Comparison of ENCODE assay signal across 8 cellular contexts in the genomic region with DNA sequence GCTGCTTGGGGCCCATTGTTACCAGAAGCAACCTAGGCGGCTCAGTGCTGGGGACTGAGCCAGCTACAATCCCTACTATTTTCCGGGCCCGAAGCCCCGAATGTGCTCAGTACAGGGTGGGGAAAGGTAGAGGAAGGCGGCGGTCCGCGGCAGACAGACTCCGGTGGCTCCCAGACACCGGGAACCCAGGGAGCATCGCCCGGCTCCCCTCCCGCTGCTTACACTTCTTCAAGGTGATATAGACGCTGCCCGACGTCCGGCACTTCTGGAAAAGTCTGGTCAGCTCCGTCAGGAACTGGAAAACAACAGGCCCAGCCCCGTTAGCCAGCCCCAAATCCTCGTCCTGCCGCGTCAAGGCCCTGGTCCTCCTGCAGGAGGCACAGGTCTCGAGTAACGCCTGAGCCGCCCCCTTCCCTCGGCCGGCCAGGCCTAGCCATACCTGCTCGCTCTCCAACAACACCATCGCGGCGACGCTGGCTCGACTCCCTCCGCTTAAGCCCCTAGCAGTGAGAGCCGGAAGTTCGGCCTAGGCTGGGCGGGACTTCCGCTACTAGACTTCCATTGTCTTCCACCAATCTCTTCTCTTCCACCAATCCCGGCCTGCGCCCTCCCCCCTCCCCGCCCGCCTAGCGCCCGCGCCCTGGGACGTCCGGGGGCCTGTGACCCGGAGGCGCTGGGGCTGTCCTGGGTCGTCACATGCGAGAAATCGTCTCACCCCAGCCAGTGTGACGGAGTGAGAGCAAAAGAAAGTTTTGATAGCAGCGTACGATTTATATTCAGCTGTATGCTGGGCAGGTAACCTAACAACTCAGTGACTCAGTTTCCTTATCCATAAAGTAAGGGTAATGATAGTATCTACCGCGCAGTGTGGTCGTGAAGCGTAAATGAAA. TPM values are rescaled to one million over a fixed set of nuclear protein-coding genes. Genes with fewer than 3 reads are reported as not detected.
DNase-seq lines count a peak whose midpoint lies in the region; ATAC-seq and TF ChIP-seq lines count a peak whose summit lies in the region.

A gene with protein sequence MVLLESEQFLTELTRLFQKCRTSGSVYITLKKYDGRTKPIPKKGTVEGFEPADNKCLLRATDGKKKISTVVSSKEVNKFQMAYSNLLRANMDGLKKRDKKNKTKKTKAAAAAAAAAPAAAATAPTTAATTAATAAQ (minus strand): TSS at position 528 of the 890 bp plus-strand sequence. CDS start 65 bp downstream, at position 463.

- H3K36me3 ChIP-seq in PC-3 (ENCODE audit: low read depth, low read length) (peaks cover 31% of the 10 kb centered on the region), mucosa of descending colon (ENCODE audit: low read depth) (peaks cover 10% of the 10 kb centered on the region)

- H3K4me1 ChIP-seq in PC-3 (ENCODE audit: insufficient read depth, low read length) = peaks cover 8% of the 10 kb centered on the region
- peaks cover 12% of the 10 kb centered on the region for H3K4me1 ChIP-seq in mucosa of descending colon (ENCODE audit: low read depth)

- H3K4me2 ChIP-seq in PC-3 (ENCODE audit: low read length) = peak within 1 kb of the TSS; percentile 81

- no peak for TF ChIP-seq CTCF in PC-3 (conservative IDR thresholded peaks at IDR 0.05; ENCODE audit: low read depth, low read length)
- TF ChIP-seq CTCF in mucosa of descending colon (IDR thresholded peaks at IDR 0.05) = no peak

- BruUV-seq in PC-3 (replicated peaks; lab: Mats Ljungman, UMichigan) = TSS peak; percentile 54

- peak within 1 kb of the TSS; percentile 39 for H3K27ac ChIP-seq in PC-3 (ENCODE audit: low read length)
- H3K27ac ChIP-seq in epithelial cell of prostate = peak within 1 kb of the TSS; percentile 86

- peak within 1 kb of the TSS; percentile 92 for H2AFZ ChIP-seq in PC-3 (ENCODE audit: low read length)

- peak; percentile 44 for DNase-seq in DMS153 treated with DMSO at 0.1 percent for 48 hours (lab: John Stamatoyannopoulos, UW; ENCODE audit: unreplicated experiment)
- DNase-seq in Jurkat, Clone E6-1 (ENCODE audit: low read depth, low spot score) = peak; percentile 92
- peak; percentile 92 for DNase-seq in PC-3
- peak; percentile 92 for DNase-seq in activated T-cell treated with anti-CD3 and anti-CD28 coated beads for 48 hours (ENCODE audit: low read depth)
- peak; percentile 39 for DNase-seq in epithelial cell of prostate (ENCODE audit: low read depth, low spot score)
- DNase-seq in mucosa of descending colon = peak; percentile 95 to 97 (median 97)
- peak; percentile 78 to 87 for DNase-seq in stimulated activated CD8-positive, alpha-beta memory T cell treated with anti-CD3 and anti-CD28 coated beads, Interleukin-4, amount 100 ng/mL, for 1 hour (ENCODE audit: low read depth in 2 of 2, low spot score in 1 of 2)

- H3K9me3 ChIP-seq in PC-3 (ENCODE audit: low read length) (no peaks in the 10 kb centered on the region), mucosa of descending colon (no peaks in the 10 kb centered on the region)

- peak within 1 kb of the TSS; percentile 88 for H3K9ac ChIP-seq in PC-3 (ENCODE audit: low read length)

- peaks cover 34% of the 10 kb centered on the region for H3K79me2 ChIP-seq in PC-3 (ENCODE audit: low read length)

- ATAC-seq in GM21717 (IDR thresholded peaks at IDR 0.05; ENCODE audit: unreplicated experiment) (peak; percentile 92), PC-3 (peak; percentile 96), mucosa of descending colon (peak; percentile 98)

- H3K4me3 ChIP-seq in Jurkat, Clone E6-1 (ENCODE audit: low read length) = peak within 1 kb of the TSS; percentile 96
- H3K4me3 ChIP-seq in PC-3 (ENCODE audit: low read length) (peak within 1 kb of the TSS; percentile 85), mucosa of descending colon (peak within 1 kb of the TSS; percentile 69)

- H3K27me3 ChIP-seq in PC-3 (ENCODE audit: low read length) = no peaks in the 10 kb centered on the region

- CTCF ChIA-PET in PC-3 (lab: Charles Lee) = interaction anchor here (0.6 to 0.9 kb wide), 2 partner anchors 234 kb away, joined by 3 read pairs; no protein-coding TSS in a partner anchor

- H3K9me2 ChIP-seq in PC-3 (replicated peaks; ENCODE audit: low read length) = no peaks in the 10 kb centered on the region

- POLR2A ChIA-PET in PC-3 (lab: Charles Lee; ENCODE audit: unreplicated experiment) = interaction anchor here (0.5 to 0.7 kb wide), 4 partner anchors 58 to 165 kb away, joined by 3 to 4 read pairs (median 3); a partner anchor contains a TSS

- no peaks in the 10 kb centered on the region for H3F3A ChIP-seq in PC-3 (ENCODE audit: low read length, unreplicated experiment)

- intact Hi-C loops in PC-3 (cut with micrococcal nuclease) = loop anchor here (5.0 to 10.0 kb wide), 2 partner anchors 62 to 254 kb away; a partner anchor contains a TSS
- intact Hi-C loops in mucosa of descending colon (cut with DNase I, micrococcal nuclease) = no loop called here

- H4K20me1 ChIP-seq in PC-3 (ENCODE audit: low read length) = no peaks in the 10 kb centered on the region

RNA-seq across cellular contexts. Expression of the gene that starts here (rescaled TPM):
- 561 TPM for polyA plus RNA-seq in Jurkat, Clone E6-1 (2012; ENCODE audit: insufficient read depth, insufficient read length)
- total RNA-seq in PC-3 (2014; rRNA removed) = 362 and 378 TPM in 2 replicates
- total RNA-seq in mucosa of descending colon = 100 to 1,000 TPM; 131 to 154 (median 142) TPM

Comparison
In these comparisons a context has a peak if more than half of its experiments do, and no peak if none do; other contexts are left out.
1. Peak in every context shown above with its lines: DNase-seq, ATAC-seq, H3K4me3 ChIP-seq and H3K27ac ChIP-seq.
2. DNase-seq: peak in every context shown above with its lines; median percentile 97 in mucosa of descending colon; 92 in Jurkat, Clone E6-1; 92 in PC-3; 92 in activated T-cell treated with anti-CD3 and anti-CD28 coated beads for 48 hours; 82 in stimulated activated CD8-positive, alpha-beta memory T cell treated with anti-CD3 and anti-CD28 coated beads, Interleukin-4, amount 100 ng/mL, for 1 hour; 44 in DMS153 treated with DMSO at 0.1 percent for 48 hours; 39 in epithelial cell of prostate.